ENCODE assay signal across 8 cellular contexts in genomic region chr16:1474796-1475551, GRCh38. TPM values are rescaled to one million over a fixed set of nuclear protein-coding genes. Genes with fewer than 3 reads are reported as not detected.
DNase-seq lines count a peak whose midpoint lies in the region; ATAC-seq and TF ChIP-seq lines count a peak whose summit lies in the region.

Gene CLCN7, minus strand, starts transcription at chr16:1475028. Its CDS starts 54 bp downstream, at chr16:1474974.

- H3K36me3 ChIP-seq in BJ (ENCODE audit: control insufficient read depth, insufficient read depth, low read length): no peaks in the 10 kb centered on the region

- CTCF ChIA-PET in BJ (lab: Yijun Ruan, JAX): no interaction called here
- CTCF ChIA-PET in activated CD4-positive, alpha-beta memory T cell treated with anti-CD3 and anti-CD28 coated beads, Interleukin-2, amount 10 ng/mL, durations not matched to agents 7 days and 5 days (lab: Charles Lee): no interaction called here

- H3K27ac Mint-ChIP-seq in activated CD4-positive, alpha-beta memory T cell treated with anti-CD3 and anti-CD28 coated beads, Interleukin-2, amount 10 ng/mL, durations not matched to agents 7 days and 5 days: peak within 1 kb of the TSS; percentile 73

- no peaks in the 10 kb centered on the region for H3K36me3 Mint-ChIP-seq in activated CD4-positive, alpha-beta memory T cell treated with anti-CD3 and anti-CD28 coated beads, Interleukin-2, amount 10 ng/mL, durations not matched to agents 7 days and 5 days (ENCODE audit: low read depth)

- ATAC-seq in HG03432 (IDR thresholded peaks at IDR 0.05; ENCODE audit: unreplicated experiment): peak; percentile 84

- DNase-seq in BJ (ENCODE audit: low read depth): peak; percentile 18
- DNase-seq in NCI-H748 (lab: John Stamatoyannopoulos, UW; ENCODE audit: unreplicated experiment): peak; percentile 75
- DNase-seq in activated CD4-positive, alpha-beta memory T cell treated with anti-CD3 and anti-CD28 coated beads, Interleukin-2, amount 10 ng/mL, durations not matched to agents 7 days and 5 days: peak; percentile 92
- peak; percentile 74 to 94 (median 88) for DNase-seq in dorsolateral prefrontal cortex
- DNase-seq in lower leg skin (ENCODE audit: low spot score in 2 of 2): peak; percentile 90 to 98
- DNase-seq in stimulated activated CD4-positive, alpha-beta T cell treated with anti-CD3 and anti-CD28 coated beads, Interleukin-4, amount 100 ng/mL, for 4 hours: peak; percentile 84 to 87

- intact Hi-C loops in dorsolateral prefrontal cortex (cut with DNase I) (loop anchor here in 1 of 2 donors (1.0 to 2.0 kb wide), 2 partner anchors 18 to 54 kb away; partner anchors contain the start of genes TELO2 and UQCC4), lower leg skin (cut with DNase I; ENCODE audit: low total_unique reads) (no loop called here)

- POLR2A ChIA-PET in BJ (lab: Charles Lee): no interaction called here
- POLR2A ChIA-PET in activated CD4-positive, alpha-beta memory T cell treated with anti-CD3 and anti-CD28 coated beads, Interleukin-2, amount 10 ng/mL, durations not matched to agents 7 days and 5 days (lab: Charles Lee): interaction anchor here (0.7 to 3.2 kb wide), 5 partner anchors 18 to 69 kb away, joined by 3 to 22 read pairs (median 4); partner anchors contain the start of genes TELO2, TMEM204 and UQCC4

- peaks cover 20% of the 10 kb centered on the region for H3K4me1 Mint-ChIP-seq in activated CD4-positive, alpha-beta memory T cell treated with anti-CD3 and anti-CD28 coated beads, Interleukin-2, amount 10 ng/mL, durations not matched to agents 7 days and 5 days

- WGBS in lower leg skin, 2 donors: 0% methylated on average over 23 to 47 of the region's 99 CpGs

- no peaks in the 10 kb centered on the region for H3K27me3 Mint-ChIP-seq in activated CD4-positive, alpha-beta memory T cell treated with anti-CD3 and anti-CD28 coated beads, Interleukin-2, amount 10 ng/mL, durations not matched to agents 7 days and 5 days

- peak within 1 kb of the TSS; percentile 70 to 98 (median 93) for H3K27ac ChIP-seq in dorsolateral prefrontal cortex

- H3K27me3 ChIP-seq in BJ (ENCODE audit: control insufficient read depth, insufficient read depth, low read length) (no peaks in the 10 kb centered on the region), dorsolateral prefrontal cortex (no peaks in the 10 kb centered on the region)

- peak within 1 kb of the TSS; percentile 69 for H3K4me3 ChIP-seq in BJ (ENCODE audit: low read depth, low read length)
- peak within 1 kb of the TSS; percentile 68 to 100 (median 97) for H3K4me3 ChIP-seq in dorsolateral prefrontal cortex
- peak within 1 kb of the TSS; percentile 80 for H3K4me3 ChIP-seq in lower leg skin (ENCODE audit: low read depth, poor library complexity, severe bottlenecking)

- peak within 1 kb of the TSS; percentile 81 for H3K4me3 Mint-ChIP-seq in activated CD4-positive, alpha-beta memory T cell treated with anti-CD3 and anti-CD28 coated beads, Interleukin-2, amount 10 ng/mL, durations not matched to agents 7 days and 5 days

- H3K9me3 Mint-ChIP-seq in activated CD4-positive, alpha-beta memory T cell treated with anti-CD3 and anti-CD28 coated beads, Interleukin-2, amount 10 ng/mL, durations not matched to agents 7 days and 5 days: no peaks in the 10 kb centered on the region

- TF ChIP-seq POLR2A in GM19193 (IDR thresholded peaks at IDR 0.05; ENCODE audit: extremely low read depth, insufficient read depth, insufficient read length): peak; percentile 96
- TF ChIP-seq POLR2A in lower leg skin (IDR thresholded peaks at IDR 0.05): peak in 1 of 2 donors; percentile 67

- no peak for TF ChIP-seq CTCF in BJ (IDR thresholded peaks at IDR 0.05; ENCODE audit: insufficient read depth, low read depth, low read length)
- TF ChIP-seq CTCF in dorsolateral prefrontal cortex (IDR thresholded peaks at IDR 0.05 in 54 of 56, conservative IDR thresholded peaks at IDR 0.05 in 2 of 56; ENCODE audit: low read depth in 1 of 56, partially characterized antibody in 56 of 56): peak in 32 of 56 donors; percentile 5 to 63 (median 33)
- TF ChIP-seq CTCF in lower leg skin (IDR thresholded peaks at IDR 0.05): no peak

RNA-seq across cellular contexts. Expression of gene CLCN7, which starts in this region (rescaled TPM):
- 19.6 and 36.4 TPM in 2 replicates for polyA plus RNA-seq in BJ (2011; rRNA removed)
- 35.5 and 36.2 TPM in 2 replicates for polyA minus RNA-seq in BJ (2011; rRNA and poly(A)+ RNA removed)
- total RNA-seq in activated CD4-positive, alpha-beta memory T cell treated with anti-CD3 and anti-CD28 coated beads, Interleukin-2, amount 10 ng/mL, durations not matched to agents 7 days and 5 days: 10 to 100 TPM; 44.2 to 49.4 TPM
- total RNA-seq in dorsolateral prefrontal cortex (100 to 1,000 TPM in 99 of 120 experiments, 10 to 100 TPM in 21; 75.5 to 169 (median 114) TPM), lower leg skin (100 to 1,000 TPM in 1 of 4 donors, 10 to 100 TPM in 3; 46.3 to 140 (median 72.4) TPM)

Comparison
In these comparisons a context has a peak if more than half of its experiments do, and no peak if none do; other contexts are left out.
1. Peak in every context shown above with its lines: DNase-seq, ATAC-seq, H3K4me3 ChIP-seq and H3K27ac ChIP-seq.
2. DNase-seq: peak in every context shown above with its lines; median percentile 94 in lower leg skin; 92 in activated CD4-positive, alpha-beta memory T cell treated with anti-CD3 and anti-CD28 coated beads, Interleukin-2, amount 10 ng/mL, durations not matched to agents 7 days and 5 days; 88 in dorsolateral prefrontal cortex; 86 in stimulated activated CD4-positive, alpha-beta T cell treated with anti-CD3 and anti-CD28 coated beads, Interleukin-4, amount 100 ng/mL, for 4 hours; 75 in NCI-H748; 18 in BJ.
3. CTCF ChIP-seq: peak in dorsolateral prefrontal cortex (32 of 56); none in BJ (single experiment) and lower leg skin (0 of 3).